In the genomic region with DNA sequence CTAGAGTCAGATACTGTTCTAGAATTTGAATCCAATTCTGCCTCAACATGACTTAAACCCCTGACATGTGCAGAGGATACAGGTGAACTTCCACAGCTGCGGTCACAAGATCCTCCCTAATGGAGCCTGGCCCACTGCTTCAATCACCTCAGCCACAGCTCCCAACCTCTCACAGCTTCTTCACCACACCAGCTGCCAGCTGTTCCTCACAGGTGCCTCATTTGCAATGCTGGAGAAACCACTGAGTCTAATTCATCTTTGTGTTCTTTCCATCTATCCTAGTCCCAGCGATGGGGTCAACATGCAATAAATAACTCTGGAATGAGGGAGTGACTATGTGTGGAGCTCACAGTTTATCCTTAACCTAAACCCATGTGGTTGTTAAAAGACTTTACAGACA, we compare ENCODE assay signal across 31 cellular contexts.
"Had no signal": no experiment of that assay in that cellular context is flagged by ENCODE, and none has a peak within 500 bp of the region (broad histone marks: within the 10 kb centered on the region; RNA-seq: fewer than 3 reads in every experiment).

No MANE protein-coding gene starts in this region.

- H3K27me3 ChIP-seq: brain microvascular endothelial cell, MG63 had no signal

- DNase-seq: activated CD4-positive, alpha-beta memory T cell treated with anti-CD3 and anti-CD28 coated beads for 36 hours; activated CD4-positive, alpha-beta T cell treated with anti-CD3 and anti-CD28 coated beads, Interleukin-2, amount 10 ng/mL, durations not matched to agents 7 days and 5 days; activated CD8-positive, alpha-beta memory T cell treated with anti-CD3 and anti-CD28 coated beads, Interleukin-2, amount 50 U/mL, for 4 hours; activated effector memory CD4-positive, alpha-beta T cell treated with Interleukin-2 at 50 U/mL for 16 hours; activated naive CD4-positive, alpha-beta T cell treated with anti-CD3 and anti-CD28 coated beads, Interleukin-2, amount 10 ng/mL, durations not matched to agents 7 days and 5 days; activated naive CD8-positive, alpha-beta T cell treated with anti-CD3 and anti-CD28 coated beads, Interleukin-2, amount 50 U/mL, for 24 hours; activated T-cell treated with anti-CD3 and anti-CD28 coated beads for 4 hours; activated T-cell treated with anti-CD3 and anti-CD28 coated beads, Interleukin-2, amount 50 U/mL, for 4 hours; amniotic stem cell; aorta; brain microvascular endothelial cell; central memory CD4-positive, alpha-beta T cell; Kasumi-1; MG63; NCI-H1048; NCI-H1105 treated with DMSO at 0.1 percent for 48 hours; NCI-H1436; NCI-H1694; NCI-H1930; NCI-H2081 treated with DMSO at 0.1 percent for 48 hours; NCI-H226; NCI-H446 treated with DMSO at 0.1 percent for 48 hours; NCI-H524; NCI-H69; NCI-H82; SIG-M5; SW 1271 had no signal

- H3K4me3 ChIP-seq: MG63 had no signal

- H3K9me3 ChIP-seq: MG63 had no signal

- H3K27ac ChIP-seq: brain microvascular endothelial cell, RWPE1 had no signal

- FAIRE-seq: TTC549 had no signal

- ATAC-seq: activated naive CD8-positive, alpha-beta T cell treated with anti-CD3 and anti-CD28 coated beads, Interleukin-2, amount 50 U/mL, for 24 hours; activated T-cell treated with anti-CD3 and anti-CD28 coated beads, Interleukin-2, amount 50 U/mL, for 4 hours; Panc1; Right ventricle myocardium inferior had no signal

- H3K36me3 ChIP-seq: brain microvascular endothelial cell, MG63 had no signal
